In genomic region chr12:24177889-24178288, GRCh38 we compare ENCODE assay signal across 12 cellular contexts.
DNase-seq lines count a peak whose midpoint lies in the region; ATAC-seq and TF ChIP-seq lines count a peak whose summit lies in the region.
"Had no signal": no experiment of that assay in that cellular context is flagged by ENCODE, and none has a peak within 500 bp of the region (broad histone marks: within the 10 kb centered on the region; RNA-seq: fewer than 3 reads in every experiment).

No MANE protein-coding gene starts in this region.

- peak; percentile 14 for DNase-seq in MV-4-11 (lab: John Stamatoyannopoulos, UW)
- no peak for DNase-seq in A172 (ENCODE audit: low spot score)
- no peak for DNase-seq in GOT3 (lab: John Stamatoyannopoulos, UW)
- DNase-seq in PC-3: no peak
- DNase-seq in stimulated activated CD4-positive, alpha-beta T cell treated with anti-CD3 and anti-CD28 coated beads, Interleukin-15, amount 100 ng/mL, for 24 hours: no peak
- DNase-seq: activated T-cell treated with anti-CD3 and anti-CD28 coated beads, Interleukin-2, amount 50 U/mL, for 72 hours; NCI-H1048 had no signal

- intact Hi-C loops in PC-3 (cut with micrococcal nuclease): no loop called here

- ATAC-seq in GM18519 (IDR thresholded peaks at IDR 0.05; ENCODE audit: low FRiP score, unreplicated experiment): peak; percentile 89
- ATAC-seq in GM21381 (IDR thresholded peaks at IDR 0.05; ENCODE audit: unreplicated experiment): peak; percentile 83
- peak; percentile 78 for ATAC-seq in HG03025 (IDR thresholded peaks at IDR 0.05; ENCODE audit: low FRiP score, unreplicated experiment)
- no peak for ATAC-seq in PC-3
- ATAC-seq: activated T-cell treated with anti-CD3 and anti-CD28 coated beads, Interleukin-2, amount 50 U/mL, for 72 hours had no signal

- no peaks in the 10 kb centered on the region for H3K27me3 ChIP-seq in PC-3 (ENCODE audit: low read length)
- H3K27me3 ChIP-seq: BLaER1, right atrium auricular region had no signal

- H3K9ac ChIP-seq in PC-3 (ENCODE audit: low read length): no peak overlapping the region
- H3K9ac ChIP-seq: BLaER1 had no signal

- H4K20me1 ChIP-seq in PC-3 (ENCODE audit: low read length): no peaks in the 10 kb centered on the region
- H4K20me1 ChIP-seq: BLaER1 had no signal

- H3K9me3 ChIP-seq in PC-3 (ENCODE audit: low read length): no peaks in the 10 kb centered on the region
- H3K9me3 ChIP-seq: BLaER1, right atrium auricular region had no signal

- no peaks in the 10 kb centered on the region for H3K4me1 ChIP-seq in PC-3 (ENCODE audit: insufficient read depth, low read length)
- H3K4me1 ChIP-seq: BLaER1 had no signal

- H3K9me2 ChIP-seq in PC-3 (replicated peaks; ENCODE audit: low read length): no peaks in the 10 kb centered on the region

- CTCF ChIA-PET in PC-3 (lab: Charles Lee): no interaction called here

- no peaks in the 10 kb centered on the region for H3F3A ChIP-seq in PC-3 (ENCODE audit: low read length, unreplicated experiment)

- H2AFZ ChIP-seq in PC-3 (ENCODE audit: low read length): no peak overlapping the region

- H3K79me2 ChIP-seq in PC-3 (ENCODE audit: low read length): no peaks in the 10 kb centered on the region

- POLR2A ChIA-PET in PC-3 (lab: Charles Lee; ENCODE audit: unreplicated experiment): no interaction called here

- no peak for TF ChIP-seq CTCF in PC-3 (conservative IDR thresholded peaks at IDR 0.05; ENCODE audit: low read depth, low read length)

- H3K4me3 ChIP-seq in PC-3 (ENCODE audit: low read length): no peak overlapping the region
- H3K4me3 ChIP-seq: BLaER1, right atrium auricular region had no signal

- no peaks in the 10 kb centered on the region for H3K36me3 ChIP-seq in PC-3 (ENCODE audit: low read depth, low read length)
- H3K36me3 ChIP-seq: BLaER1, right atrium auricular region had no signal

- no TSS peak for BruUV-seq in PC-3 (replicated peaks; lab: Mats Ljungman, UMichigan)

- H3K27ac ChIP-seq in PC-3 (ENCODE audit: low read length): no peak overlapping the region
- H3K27ac ChIP-seq: BLaER1, right atrium auricular region had no signal

- H3K4me2 ChIP-seq in PC-3 (ENCODE audit: low read length): no peak overlapping the region
- H3K4me2 ChIP-seq: BLaER1 had no signal
